In genomic region chr17:45894022-45894784, GRCh38 we compare ENCODE assay signal across 1 cellular context.
TF ChIP-seq lines count a peak whose summit lies in the region.

Gene MAPT (plus strand): TSS chr17:45894554. CDS start chr17:45962338, 67,784 bp downstream.

TF ChIP-seq in K562, 482 proteins besides CTCF, POLR2A, EP300 and RAD21 (continued from another document and continues in another):
- no peak for TF ChIP-seq ZNF609 (CRISPR knock-in tag; IDR thresholded peaks at IDR 0.05; ENCODE audit: borderline replicate concordance)
- TF ChIP-seq JUND (IDR thresholded peaks at IDR 0.05; ENCODE audit: borderline replicate concordance, low read depth, low read length) = peak; percentile 56
- TF ChIP-seq JUND (tag; IDR thresholded peaks at IDR 0.05; ENCODE audit: borderline replicate concordance, low read depth, low read length) = no peak; the same call in 2 of the 3 replicates
- no peak for TF ChIP-seq RBM34 (IDR thresholded peaks at IDR 0.05; ENCODE audit: borderline replicate concordance, insufficient read depth, low read length)
- no peak for TF ChIP-seq HNRNPK (IDR thresholded peaks at IDR 0.05; ENCODE audit: low read depth, low read length, poor library complexity, severe bottlenecking)
- no peak for TF ChIP-seq SMAD1 (IDR thresholded peaks at IDR 0.05; ENCODE audit: low read depth, low read length, partially characterized antibody)
- no peak for TF ChIP-seq ARID1B (IDR thresholded peaks at IDR 0.05)
- no peak for TF ChIP-seq ZBTB8A (IDR thresholded peaks at IDR 0.05; ENCODE audit: partially characterized antibody)
- no peak for TF ChIP-seq XRCC3 (IDR thresholded peaks at IDR 0.05)
- TF ChIP-seq, protein P1, sequence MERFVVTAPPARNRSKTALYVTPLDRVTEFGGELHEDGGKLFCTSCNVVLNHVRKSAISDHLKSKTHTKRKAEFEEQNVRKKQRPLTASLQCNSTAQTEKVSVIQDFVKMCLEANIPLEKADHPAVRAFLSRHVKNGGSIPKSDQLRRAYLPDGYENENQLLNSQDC (CRISPR knock-in tag; IDR thresholded peaks at IDR 0.05) = no peak
- TF ChIP-seq ETV5 (CRISPR knock-in tag; IDR thresholded peaks at IDR 0.05; ENCODE audit: low read depth) = no peak
- no peak for TF ChIP-seq MEF2D (tag; conservative IDR thresholded peaks at IDR 0.05; ENCODE audit: low read depth)
- TF ChIP-seq PHTF2 (CRISPR knock-in tag; IDR thresholded peaks at IDR 0.05) = no peak
- no peak for TF ChIP-seq HIVEP1 (CRISPR knock-in tag; IDR thresholded peaks at IDR 0.05)
- peak in 1 of 2 experiments; percentile 53; a peak in 1 of 4 replicates for TF ChIP-seq KDM4B (IDR thresholded peaks at IDR 0.05; ENCODE audit: borderline replicate concordance in 2 of 2, low read depth in 1 of 2)
- peak; percentile 51; the same call in 1 of the 2 replicates for TF ChIP-seq BHLHE40 (IDR thresholded peaks at IDR 0.05; ENCODE audit: low read length)
- TF ChIP-seq MNT (conservative IDR thresholded peaks at IDR 0.05) = peak in 1 of 2 experiments; percentile 49; a peak in 1 of 4 replicates
- no peak for TF ChIP-seq FOXP4 (CRISPR knock-in tag; IDR thresholded peaks at IDR 0.05; ENCODE audit: borderline replicate concordance)
- peak; percentile 29; the same call in 1 of the 2 replicates for TF ChIP-seq CREB3L1 (IDR thresholded peaks at IDR 0.05; ENCODE audit: borderline replicate concordance, low read depth)
- peak; percentile 48 for TF ChIP-seq RBM25 (IDR thresholded peaks at IDR 0.05; ENCODE audit: low read depth, low read length, severe bottlenecking)
- no peak for TF ChIP-seq SIX5 (IDR thresholded peaks at IDR 0.05; ENCODE audit: borderline replicate concordance in 1 of 2, insufficient read depth in 1 of 2, low read depth in 1 of 2, low read length in 2 of 2)
- no peak for TF ChIP-seq ZNF41 (CRISPR knock-in tag; conservative IDR thresholded peaks at IDR 0.05)
- TF ChIP-seq, protein P2, sequence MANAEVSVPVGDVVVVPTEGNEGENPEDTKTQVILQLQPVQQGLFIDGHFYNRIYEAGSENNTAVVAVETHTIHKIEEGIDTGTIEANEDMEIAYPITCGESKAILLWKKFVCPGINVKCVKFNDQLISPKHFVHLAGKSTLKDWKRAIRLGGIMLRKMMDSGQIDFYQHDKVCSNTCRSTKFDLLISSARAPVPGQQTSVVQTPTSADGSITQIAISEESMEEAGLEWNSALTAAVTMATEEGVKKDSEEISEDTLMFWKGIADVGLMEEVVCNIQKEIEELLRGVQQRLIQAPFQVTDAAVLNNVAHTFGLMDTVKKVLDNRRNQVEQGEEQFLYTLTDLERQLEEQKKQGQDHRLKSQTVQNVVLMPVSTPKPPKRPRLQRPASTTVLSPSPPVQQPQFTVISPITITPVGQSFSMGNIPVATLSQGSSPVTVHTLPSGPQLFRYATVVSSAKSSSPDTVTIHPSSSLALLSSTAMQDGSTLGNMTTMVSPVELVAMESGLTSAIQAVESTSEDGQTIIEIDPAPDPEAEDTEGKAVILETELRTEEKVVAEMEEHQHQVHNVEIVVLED (CRISPR knock-in tag; IDR thresholded peaks at IDR 0.05) = peak; percentile 76
- TF ChIP-seq ZNF280A (IDR thresholded peaks at IDR 0.05; ENCODE audit: low read depth, partially characterized antibody) = no peak
- TF ChIP-seq ZBTB43 (CRISPR knock-in tag; IDR thresholded peaks at IDR 0.05) = no peak
- TF ChIP-seq ZBTB2 (IDR thresholded peaks at IDR 0.05) = 0 out of 2 replicates have a peak, but pooled peaks have one; percentile 49
- TF ChIP-seq PCBP2 (IDR thresholded peaks at IDR 0.05; ENCODE audit: low read depth, low read length, poor library complexity, severe bottlenecking) = no peak
- no peak for TF ChIP-seq PRMT5 (CRISPR knock-in tag; IDR thresholded peaks at IDR 0.05)
- TF ChIP-seq U2AF1 (optimal IDR thresholded peaks at IDR 0.05; ENCODE audit: low read depth, low read length) = no peak
- no peak for TF ChIP-seq ELF2 (CRISPR knock-in tag; IDR thresholded peaks at IDR 0.05)
- no peak for TF ChIP-seq IFI16 (CRISPR knock-in tag; IDR thresholded peaks at IDR 0.05)
- TF ChIP-seq HEY1 (CRISPR knock-in tag; IDR thresholded peaks at IDR 0.05; ENCODE audit: borderline replicate concordance) = no peak
- TF ChIP-seq U2AF2 (optimal IDR thresholded peaks at IDR 0.05; ENCODE audit: low read depth, low read length) = no peak
- TF ChIP-seq TAF9B (IDR thresholded peaks at IDR 0.05; ENCODE audit: partially characterized antibody) = no peak
- TF ChIP-seq, protein P3, sequence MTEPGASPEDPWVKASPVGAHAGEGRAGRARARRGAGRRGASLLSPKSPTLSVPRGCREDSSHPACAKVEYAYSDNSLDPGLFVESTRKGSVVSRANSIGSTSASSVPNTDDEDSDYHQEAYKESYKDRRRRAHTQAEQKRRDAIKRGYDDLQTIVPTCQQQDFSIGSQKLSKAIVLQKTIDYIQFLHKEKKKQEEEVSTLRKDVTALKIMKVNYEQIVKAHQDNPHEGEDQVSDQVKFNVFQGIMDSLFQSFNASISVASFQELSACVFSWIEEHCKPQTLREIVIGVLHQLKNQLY (CRISPR knock-in tag; conservative IDR thresholded peaks at IDR 0.05) = no peak
- no peak for TF ChIP-seq C11orf30 (IDR thresholded peaks at IDR 0.05; ENCODE audit: low read depth)
- TF ChIP-seq, protein P4, sequence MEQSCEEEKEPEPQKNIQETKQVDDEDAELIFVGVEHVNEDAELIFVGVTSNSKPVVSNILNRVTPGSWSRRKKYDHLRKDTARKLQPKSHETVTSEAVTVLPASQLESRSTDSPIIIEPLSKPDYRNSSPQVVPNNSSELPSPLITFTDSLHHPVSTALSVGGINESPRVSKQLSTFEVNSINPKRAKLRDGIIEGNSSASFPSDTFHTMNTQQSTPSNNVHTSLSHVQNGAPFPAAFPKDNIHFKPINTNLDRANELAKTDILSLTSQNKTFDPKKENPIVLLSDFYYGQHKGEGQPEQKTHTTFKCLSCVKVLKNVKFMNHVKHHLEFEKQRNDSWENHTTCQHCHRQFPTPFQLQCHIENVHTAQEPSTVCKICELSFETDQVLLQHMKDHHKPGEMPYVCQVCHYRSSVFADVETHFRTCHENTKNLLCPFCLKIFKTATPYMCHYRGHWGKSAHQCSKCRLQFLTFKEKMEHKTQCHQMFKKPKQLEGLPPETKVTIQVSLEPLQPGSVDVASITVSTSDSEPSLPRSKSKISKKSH (CRISPR knock-in tag; IDR thresholded peaks at IDR 0.05) = no peak
- TF ChIP-seq GABPA (tag; conservative IDR thresholded peaks at IDR 0.05; ENCODE audit: low read depth) = peak; percentile 69
- TF ChIP-seq CBFB (CRISPR knock-in tag; IDR thresholded peaks at IDR 0.05) = peak; percentile 83; the same call in 1 of the 2 replicates
- no peak for TF ChIP-seq MCM2 (IDR thresholded peaks at IDR 0.05; ENCODE audit: low read depth)
- TF ChIP-seq ZNF76 (CRISPR knock-in tag; IDR thresholded peaks at IDR 0.05; ENCODE audit: borderline replicate concordance) = no peak
- no peak for TF ChIP-seq GTF2A2 (tag; IDR thresholded peaks at IDR 0.05)
